28 cellular contexts compared by ENCODE assay signal in genomic region chr11:5043385-5043784, GRCh38. TPM values are rescaled to one million over a fixed set of nuclear protein-coding genes. Genes with fewer than 3 reads are reported as not detected.
DNase-seq lines count a peak whose midpoint lies in the region; ATAC-seq and TF ChIP-seq lines count a peak whose summit lies in the region.
"Had no signal": no experiment of that assay in that cellular context is flagged by ENCODE, and none has a peak within 500 bp of the region (broad histone marks: within the 10 kb centered on the region; RNA-seq: fewer than 3 reads in every experiment).

No MANE protein-coding gene starts in this region.

- intact Hi-C loops in vagina (cut with DNase I): no loop called here

- H3K4me1 ChIP-seq in Karpas-422 (ENCODE audit: low read length) (no peaks in the 10 kb centered on the region), vagina (no peaks in the 10 kb centered on the region)
- H3K4me1 ChIP-seq: ascending aorta, BE2C, Caco-2, prostate gland, tibial nerve had no signal

- H4K20me1 ChIP-seq in Karpas-422 (ENCODE audit: insufficient read depth, low read depth, low read length): no peaks in the 10 kb centered on the region

- DNase-seq in SIG-M5 treated with dmso at 0.1 percent for 504 hours (lab: John Stamatoyannopoulos, UW; ENCODE audit: unreplicated experiment) (peak; percentile 28), SIG-M5 (lab: John Stamatoyannopoulos, UW) (no peak), SKM-1 (lab: John Stamatoyannopoulos, UW; ENCODE audit: unreplicated experiment) (peak; percentile 29), fibroblast of pulmonary artery (ENCODE audit: low read depth) (peak; percentile 14), osteocyte (ENCODE audit: extremely low spot score, unreplicated experiment) (no peak), Karpas-422 (no peak), vagina (ENCODE audit: extremely low spot score in 2 of 2) (no peak)
- DNase-seq: 8988T; activated CD4-positive, alpha-beta T cell treated with anti-CD3 and anti-CD28 coated beads for 1 hour; activated naive CD4-positive, alpha-beta T cell treated with anti-CD3 and anti-CD28 coated beads, Interleukin-2, amount 10 ng/mL, durations not matched to agents 7 days and 5 days; activated T-cell treated with anti-CD3 and anti-CD28 coated beads, Interleukin-2, amount 50 U/mL, for 72 hours; BE2C; Caco-2; EL; immature natural killer cell; left ventricle myocardium superior; NCI-H1417 treated with DMSO at 0.1 percent for 48 hours; NCI-H510A treated with DMSO at 0.1 percent for 48 hours; stimulated activated CD4-positive, alpha-beta T cell treated with anti-CD3 and anti-CD28 coated beads, Interleukin-4, amount 100 ng/mL, for 1 hour had no signal

- no peak for TF ChIP-seq POLR2A in vagina (IDR thresholded peaks at IDR 0.05)

- no peak for TF ChIP-seq CTCF in fibroblast of pulmonary artery (IDR thresholded peaks at IDR 0.05; ENCODE audit: low read length, missing control alignments)
- TF ChIP-seq CTCF in osteocyte (IDR thresholded peaks at IDR 0.05): no peak
- no peak for TF ChIP-seq CTCF in vagina (IDR thresholded peaks at IDR 0.05)

- H3K9me2 ChIP-seq in Karpas-422 (replicated peaks; ENCODE audit: insufficient read depth, low read length): no peaks in the 10 kb centered on the region

- no peaks in the 10 kb centered on the region for H3K9me3 ChIP-seq in Karpas-422 (ENCODE audit: low read length)
- no peaks in the 10 kb centered on the region for H3K9me3 ChIP-seq in vagina
- H3K9me3 ChIP-seq: ascending aorta, BE2C, Caco-2, prostate gland, tibial nerve had no signal

- H3K27me3 ChIP-seq in Karpas-422 (ENCODE audit: low read length): no peaks in the 10 kb centered on the region
- H3K27me3 ChIP-seq in vagina: no peaks in the 10 kb centered on the region
- H3K27me3 ChIP-seq: ascending aorta, BE2C, tibial nerve had no signal

- no peak overlapping the region for H3K27ac ChIP-seq in Karpas-422 (ENCODE audit: low read length)
- H3K27ac ChIP-seq in vagina: no peak overlapping the region
- H3K27ac ChIP-seq: ascending aorta, prostate gland, tibial nerve had no signal

- H3K4me3 ChIP-seq in fibroblast of pulmonary artery (replicated peaks; ENCODE audit: low read depth, low read length): no peak overlapping the region
- H3K4me3 ChIP-seq in Karpas-422 (ENCODE audit: low read length): no peak overlapping the region
- H3K4me3 ChIP-seq in vagina: no peak overlapping the region
- H3K4me3 ChIP-seq: ascending aorta, prostate gland, tibial nerve had no signal

- ATAC-seq in HG03196 (IDR thresholded peaks at IDR 0.05; ENCODE audit: unreplicated experiment): no peak
- ATAC-seq: activated T-cell treated with anti-CD3 and anti-CD28 coated beads, Interleukin-2, amount 50 U/mL, for 72 hours; left ventricle myocardium superior had no signal

- H3K4me1 Mint-ChIP-seq in osteocyte (ENCODE audit: unreplicated experiment): no peaks in the 10 kb centered on the region
- H3K4me1 Mint-ChIP-seq: activated naive CD4-positive, alpha-beta T cell treated with anti-CD3 and anti-CD28 coated beads, Interleukin-2, amount 10 ng/mL, durations not matched to agents 7 days and 5 days; immature natural killer cell; neural crest cell had no signal

- no peaks in the 10 kb centered on the region for H3K79me2 ChIP-seq in Karpas-422 (ENCODE audit: low read length)

- no peak overlapping the region for H3K27ac Mint-ChIP-seq in osteocyte (ENCODE audit: unreplicated experiment)
- H3K27ac Mint-ChIP-seq: activated naive CD4-positive, alpha-beta T cell treated with anti-CD3 and anti-CD28 coated beads, Interleukin-2, amount 10 ng/mL, durations not matched to agents 7 days and 5 days; activated T-cell treated with anti-CD3 and anti-CD28 coated beads, Interleukin-2, amount 50 U/mL, for 72 hours; immature natural killer cell; stimulated activated naive CD8-positive, alpha-beta T cell treated with anti-CD3 and anti-CD28 coated beads, Interleukin-15, Interleukin-2, amounts not matched to agents 100 ng/mL and 50 ng/mL, for 24 hours had no signal

- H3K36me3 Mint-ChIP-seq in osteocyte (ENCODE audit: unreplicated experiment): no peaks in the 10 kb centered on the region
- H3K36me3 Mint-ChIP-seq: activated naive CD4-positive, alpha-beta T cell treated with anti-CD3 and anti-CD28 coated beads, Interleukin-2, amount 10 ng/mL, durations not matched to agents 7 days and 5 days; immature natural killer cell had no signal

- H3K4me3 Mint-ChIP-seq in osteocyte (ENCODE audit: unreplicated experiment): no peak overlapping the region
- H3K4me3 Mint-ChIP-seq: activated naive CD4-positive, alpha-beta T cell treated with anti-CD3 and anti-CD28 coated beads, Interleukin-2, amount 10 ng/mL, durations not matched to agents 7 days and 5 days; activated T-cell treated with anti-CD3 and anti-CD28 coated beads, Interleukin-2, amount 50 U/mL, for 72 hours; immature natural killer cell; neural crest cell; stimulated activated naive CD8-positive, alpha-beta T cell treated with anti-CD3 and anti-CD28 coated beads, Interleukin-15, Interleukin-2, amounts not matched to agents 100 ng/mL and 50 ng/mL, for 24 hours had no signal

- no peak overlapping the region for H2AFZ ChIP-seq in Karpas-422 (ENCODE audit: low read length)

- H3K9ac ChIP-seq in Karpas-422 (ENCODE audit: low read length): no peak overlapping the region

- H3K27me3 Mint-ChIP-seq in osteocyte (ENCODE audit: unreplicated experiment): peaks cover 4% of the 10 kb centered on the region
- H3K27me3 Mint-ChIP-seq: activated naive CD4-positive, alpha-beta T cell treated with anti-CD3 and anti-CD28 coated beads, Interleukin-2, amount 10 ng/mL, durations not matched to agents 7 days and 5 days had no signal

- no peak overlapping the region for H3K4me2 ChIP-seq in Karpas-422 (ENCODE audit: low read depth, low read length, poor library complexity, severe bottlenecking)

- no peaks in the 10 kb centered on the region for H3K9me3 Mint-ChIP-seq in osteocyte (ENCODE audit: unreplicated experiment)
- H3K9me3 Mint-ChIP-seq: activated T-cell treated with anti-CD3 and anti-CD28 coated beads, Interleukin-2, amount 50 U/mL, for 72 hours; neural crest cell had no signal

- H3K36me3 ChIP-seq in Karpas-422 (ENCODE audit: insufficient read depth, low read length) (no peaks in the 10 kb centered on the region), vagina (no peaks in the 10 kb centered on the region)
- H3K36me3 ChIP-seq: ascending aorta, BE2C, prostate gland, tibial nerve had no signal

RNA-seq across cellular contexts. Expression of gene OR52J3, which starts 2.9 kb away (rescaled TPM):
- total RNA-seq in osteocyte (not detected in 2 replicates), vagina (not detected)
- total RNA-seq in Karpas-422 (2014; rRNA removed; shearing (Covaris generic); ENCODE audit: low replicate concordance): not detected in 2 replicates
- total RNA-seq: activated CD8-positive, alpha-beta memory T cell treated with anti-CD3 and anti-CD28 coated beads for 36 hours; activated T-cell treated with anti-CD3 and anti-CD28 coated beads, Interleukin-2, amount 50 U/mL, for 72 hours; ascending aorta; Caco-2; HT-29; left ventricle myocardium superior; mucosa of gallbladder; neural crest cell; prostate gland; tibial nerve had no signal

RNA-seq across cellular contexts. Expression of gene OR52E2, which starts 16.0 kb away (rescaled TPM):
- total RNA-seq in osteocyte (not detected in 2 replicates), vagina (not detected)
- total RNA-seq in Karpas-422 (2014; rRNA removed; shearing (Covaris generic); ENCODE audit: low replicate concordance): not detected in 2 replicates
- total RNA-seq: activated CD8-positive, alpha-beta memory T cell treated with anti-CD3 and anti-CD28 coated beads for 36 hours; activated T-cell treated with anti-CD3 and anti-CD28 coated beads, Interleukin-2, amount 50 U/mL, for 72 hours; ascending aorta; Caco-2; HT-29; left ventricle myocardium superior; mucosa of gallbladder; neural crest cell; prostate gland; tibial nerve had no signal

RNA-seq across cellular contexts. Expression of gene OR52E1, which starts 26.0 kb away (rescaled TPM):
- total RNA-seq in osteocyte (not detected in 2 replicates), vagina (not detected)
- total RNA-seq in Karpas-422 (2014; rRNA removed; shearing (Covaris generic); ENCODE audit: low replicate concordance): not detected in 2 replicates
- total RNA-seq: activated CD8-positive, alpha-beta memory T cell treated with anti-CD3 and anti-CD28 coated beads for 36 hours; activated T-cell treated with anti-CD3 and anti-CD28 coated beads, Interleukin-2, amount 50 U/mL, for 72 hours; ascending aorta; Caco-2; HT-29; left ventricle myocardium superior; mucosa of gallbladder; neural crest cell; prostate gland; tibial nerve had no signal

RNA-seq across cellular contexts. Expression of gene OR51L1, which starts 48.7 kb away (rescaled TPM):
- total RNA-seq in osteocyte: not detected in 2 replicates
- not detected in 2 replicates for total RNA-seq in Karpas-422 (2014; rRNA removed; shearing (Covaris generic); ENCODE audit: low replicate concordance)
- not detected for total RNA-seq in vagina
- total RNA-seq: activated CD8-positive, alpha-beta memory T cell treated with anti-CD3 and anti-CD28 coated beads for 36 hours; activated T-cell treated with anti-CD3 and anti-CD28 coated beads, Interleukin-2, amount 50 U/mL, for 72 hours; ascending aorta; Caco-2; HT-29; left ventricle myocardium superior; mucosa of gallbladder; neural crest cell; prostate gland; tibial nerve had no signal

Comparison
In these comparisons a context has a peak if more than half of its experiments do, and no peak if none do; other contexts are left out.
1. DNase-seq: peak in SIG-M5 treated with dmso at 0.1 percent for 504 hours (single experiment), SKM-1 (single experiment) and fibroblast of pulmonary artery (single experiment); none in SIG-M5 (single experiment), osteocyte (single experiment), Karpas-422 (single experiment) and vagina (0 of 2).